Comparison of ENCODE assay signal across 22 cellular contexts in genomic region chr5:115381911-115382662, GRCh38.
"Had no signal": no experiment of that assay in that cellular context is flagged by ENCODE, and none has a peak within 500 bp of the region (broad histone marks: within the 10 kb centered on the region; RNA-seq: fewer than 3 reads in every experiment).

No MANE protein-coding gene starts in this region.

- H3K9me3 Mint-ChIP-seq: activated CD4-positive, alpha-beta T cell treated with anti-CD3 and anti-CD28 coated beads, Interleukin-2, amount 10 ng/mL, durations not matched to agents 7 days and 5 days; activated naive CD4-positive, alpha-beta T cell treated with anti-CD3 and anti-CD28 coated beads, Interleukin-2, amount 10 ng/mL, durations not matched to agents 7 days and 5 days; activated naive CD8-positive, alpha-beta T cell treated with anti-CD3 and anti-CD28 coated beads, Interleukin-2, amount 50 U/mL, for 24 hours; activated T-cell treated with anti-CD3 and anti-CD28 coated beads, Interleukin-2, amount 50 U/mL, for 24 hours; activated T-helper 2 cell treated with anti-CD3 and anti-CD28 coated beads, Interferon-gamma antibody, Interleukin-2, Interleukin-4, amounts not matched to agents 10 μg/mL and 5 μg/mL and 100 μg/mL, durations not matched to agents 14 hours and 24 hours and 36 hours; brain; nephron had no signal

- H3K27me3 ChIP-seq: colonic mucosa, tibial nerve had no signal

- DNase-seq: activated CD4-positive, alpha-beta T cell treated with anti-CD3 and anti-CD28 coated beads, Interleukin-2, amount 10 ng/mL, durations not matched to agents 7 days and 5 days; activated CD8-positive, alpha-beta T cell treated with anti-CD3 and anti-CD28 coated beads, Interleukin-2, amount 10 ng/mL, durations not matched to agents 7 days and 5 days; activated naive CD4-positive, alpha-beta T cell treated with anti-CD3 and anti-CD28 coated beads, Interleukin-2, amount 10 ng/mL, durations not matched to agents 7 days and 5 days; activated naive CD8-positive, alpha-beta T cell treated with anti-CD3 and anti-CD28 coated beads, Interleukin-2, amount 50 U/mL, for 24 hours; activated T-cell treated with anti-CD3 and anti-CD28 coated beads, Interleukin-2, amount 50 U/mL, for 24 hours; anterior cingulate cortex; caudate nucleus; colonic mucosa; midbrain; posterior cingulate gyrus; stimulated activated CD4-positive, alpha-beta T cell treated with anti-CD3 and anti-CD28 coated beads, Interleukin-2, amount 100 ng/mL, for 24 hours; stimulated activated naive CD4-positive, alpha-beta T cell treated with Interleukin-2 at 50 U/mL for 16 hours; substantia nigra; T-helper 1 cell; T1000 had no signal

- FAIRE-seq: urothelium cell line had no signal

- H3K9me3 ChIP-seq: colonic mucosa, tibial nerve had no signal

- H3K27ac Mint-ChIP-seq: activated CD4-positive, alpha-beta T cell treated with anti-CD3 and anti-CD28 coated beads, Interleukin-2, amount 10 ng/mL, durations not matched to agents 7 days and 5 days; activated CD8-positive, alpha-beta T cell treated with anti-CD3 and anti-CD28 coated beads, Interleukin-2, amount 10 ng/mL, durations not matched to agents 7 days and 5 days; activated naive CD4-positive, alpha-beta T cell treated with anti-CD3 and anti-CD28 coated beads, Interleukin-2, amount 10 ng/mL, durations not matched to agents 7 days and 5 days; activated naive CD8-positive, alpha-beta T cell treated with anti-CD3 and anti-CD28 coated beads, Interleukin-2, amount 50 U/mL, for 24 hours; activated T-cell treated with anti-CD3 and anti-CD28 coated beads, Interleukin-2, amount 50 U/mL, for 24 hours; activated T-helper 2 cell treated with anti-CD3 and anti-CD28 coated beads, Interferon-gamma antibody, Interleukin-2, Interleukin-4, amounts not matched to agents 10 μg/mL and 5 μg/mL and 100 μg/mL, durations not matched to agents 14 hours and 24 hours and 36 hours; brain; nephron had no signal

- H3K27ac ChIP-seq: colonic mucosa, tibial nerve had no signal

- H3K27me3 Mint-ChIP-seq: activated naive CD4-positive, alpha-beta T cell treated with anti-CD3 and anti-CD28 coated beads, Interleukin-2, amount 10 ng/mL, durations not matched to agents 7 days and 5 days; brain had no signal

- H3K4me3 ChIP-seq: colonic mucosa, lung, tibial nerve had no signal

- H3K36me3 ChIP-seq: colonic mucosa, tibial nerve had no signal

- H3K4me3 Mint-ChIP-seq: activated CD4-positive, alpha-beta T cell treated with anti-CD3 and anti-CD28 coated beads, Interleukin-2, amount 10 ng/mL, durations not matched to agents 7 days and 5 days; activated CD8-positive, alpha-beta T cell treated with anti-CD3 and anti-CD28 coated beads, Interleukin-2, amount 10 ng/mL, durations not matched to agents 7 days and 5 days; activated naive CD4-positive, alpha-beta T cell treated with anti-CD3 and anti-CD28 coated beads, Interleukin-2, amount 10 ng/mL, durations not matched to agents 7 days and 5 days; activated naive CD8-positive, alpha-beta T cell treated with anti-CD3 and anti-CD28 coated beads, Interleukin-2, amount 50 U/mL, for 24 hours; activated T-cell treated with anti-CD3 and anti-CD28 coated beads, Interleukin-2, amount 50 U/mL, for 24 hours; brain; nephron had no signal

- ATAC-seq: activated CD4-positive, CD25-positive, alpha-beta regulatory T cell treated with anti-CD3 and anti-CD28 coated beads, Interleukin-2, amount 50 U/mL, for 24 hours; activated CD8-positive, alpha-beta T cell treated with anti-CD3 and anti-CD28 coated beads, Interleukin-2, amount 10 ng/mL, durations not matched to agents 7 days and 5 days; activated naive CD8-positive, alpha-beta T cell treated with anti-CD3 and anti-CD28 coated beads, Interleukin-2, amount 50 U/mL, for 24 hours had no signal
